8 cellular contexts compared by ENCODE assay signal in the genomic region with DNA sequence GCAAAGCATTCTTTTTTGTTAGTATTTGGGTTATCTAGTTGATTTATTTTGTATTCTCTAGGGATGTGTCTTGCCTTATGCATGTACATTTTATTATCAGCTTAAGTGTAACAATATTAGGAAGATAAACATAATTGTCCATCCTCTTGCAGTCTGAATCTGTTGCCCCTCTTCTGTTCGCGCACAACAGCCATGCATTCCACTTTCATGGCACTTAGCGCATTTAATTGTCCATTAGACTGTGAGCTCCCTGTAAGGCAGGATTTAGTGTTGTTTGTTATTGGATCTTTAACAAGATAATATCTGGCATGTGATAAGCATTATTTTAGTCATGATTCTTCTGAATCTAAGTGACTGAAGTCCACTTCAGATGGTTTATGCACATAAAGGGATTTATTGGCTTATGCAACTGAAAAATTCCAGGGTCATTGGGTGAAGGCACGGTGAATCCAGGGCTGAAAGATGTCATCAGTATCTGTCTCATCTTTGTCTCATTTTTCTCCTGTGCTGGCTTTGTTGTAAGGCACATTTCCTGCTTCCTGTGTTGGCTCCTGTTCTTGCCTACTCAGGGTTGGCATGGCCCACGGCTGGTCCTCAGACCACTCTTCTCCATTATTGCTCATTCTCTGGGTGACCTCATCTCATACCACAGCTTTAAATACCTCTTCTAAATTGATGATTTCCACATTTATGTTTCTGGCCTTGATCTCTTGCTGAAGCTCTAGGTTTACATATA. TPM values are rescaled to one million over a fixed set of nuclear protein-coding genes. Genes with fewer than 3 reads are reported as not detected.
DNase-seq lines count a peak whose midpoint lies in the region; ATAC-seq and TF ChIP-seq lines count a peak whose summit lies in the region.

No MANE protein-coding gene starts in this region.

- H3K9me3 Mint-ChIP-seq in activated T-helper 17 cell treated with anti-CD3 and anti-CD28 coated beads, Interleukin-2, amount 50 U/mL, for 72 hours = no peaks in the 10 kb centered on the region

- H3K4me1 Mint-ChIP-seq in activated T-helper 17 cell treated with anti-CD3 and anti-CD28 coated beads, Interleukin-2, amount 50 U/mL, for 72 hours = peaks cover 21% of the 10 kb centered on the region

- no peaks in the 10 kb centered on the region for H3K27me3 Mint-ChIP-seq in activated T-helper 17 cell treated with anti-CD3 and anti-CD28 coated beads, Interleukin-2, amount 50 U/mL, for 72 hours

- H3K4me3 Mint-ChIP-seq in activated T-helper 17 cell treated with anti-CD3 and anti-CD28 coated beads, Interleukin-2, amount 50 U/mL, for 72 hours = peak overlapping the region; percentile 11

- H3K4me1 ChIP-seq in BE2C = peaks cover 17% of the 10 kb centered on the region

- H3K27ac Mint-ChIP-seq in activated T-helper 17 cell treated with anti-CD3 and anti-CD28 coated beads, Interleukin-2, amount 50 U/mL, for 72 hours = peak overlapping the region; percentile 32

- H3K36me3 Mint-ChIP-seq in activated T-helper 17 cell treated with anti-CD3 and anti-CD28 coated beads, Interleukin-2, amount 50 U/mL, for 72 hours (ENCODE audit: low read depth) = peaks cover 92% of the 10 kb centered on the region

- ATAC-seq in activated T-helper 17 cell treated with anti-CD3 and anti-CD28 coated beads, Interleukin-2, amount 50 U/mL, for 72 hours (replicated peaks) = peak; percentile 94
- ATAC-seq in left lobe of liver = peak; percentile 27
- no peak for ATAC-seq in HG02981 (IDR thresholded peaks at IDR 0.05; ENCODE audit: unreplicated experiment)

- TF ChIP-seq CTCF in BE2C (IDR thresholded peaks at IDR 0.05; ENCODE audit: low read depth, low read length) = no peak

- peaks cover 40% of the 10 kb centered on the region for H3K36me3 ChIP-seq in BE2C

- H3K27me3 ChIP-seq in BE2C = no peaks in the 10 kb centered on the region

- no peak overlapping the region for H3K4me3 ChIP-seq in BE2C (ENCODE audit: low read depth, low read length)

- DNase-seq in BE2C (peak; percentile 29), M059J (ENCODE audit: low read depth) (peak; percentile 91), left lobe of liver (ENCODE audit: low spot score) (no peak), HT-29 (ENCODE audit: low spot score) (no peak)
- no peak for DNase-seq in central memory CD4-positive, alpha-beta T cell
- DNase-seq in stimulated activated CD4-positive, alpha-beta T cell treated with anti-CD3 and anti-CD28 coated beads, Interleukin-1b, Interleukin-23, amount 100 ng/mL, for 48 hours = no peak

- no peaks in the 10 kb centered on the region for H3K9me3 ChIP-seq in BE2C

RNA-seq across cellular contexts. Expression of gene ATXN10, which starts 37.5 kb away (rescaled TPM):
- polyA plus RNA-seq in BE2C (2012; ENCODE audit: insufficient read depth, insufficient read length, low read depth) = 126 TPM
- total RNA-seq in M059J (2014; rRNA removed; shearing (Covaris generic)) = 87.7 and 122 TPM in 2 replicates
- 10 to 100 TPM; 55.8 to 89.1 TPM for total RNA-seq in activated T-helper 17 cell treated with anti-CD3 and anti-CD28 coated beads, Interleukin-2, amount 50 U/mL, for 72 hours
- 71.7 TPM for total RNA-seq in left lobe of liver
- total RNA-seq in HT-29 (2014; rRNA removed; shearing (Covaris generic)) = 20.1 and 23.2 TPM in 2 replicates

Comparison
In these comparisons a context has a peak if more than half of its experiments do, and no peak if none do; other contexts are left out.
1. DNase-seq: peak in BE2C (single experiment) and M059J (single experiment); none in left lobe of liver (single experiment), central memory CD4-positive, alpha-beta T cell (single experiment), stimulated activated CD4-positive, alpha-beta T cell treated with anti-CD3 and anti-CD28 coated beads, Interleukin-1b, Interleukin-23, amount 100 ng/mL, for 48 hours (single experiment) and HT-29 (single experiment).